Comparison of ENCODE assay signal across 11 cellular contexts in the genomic region with DNA sequence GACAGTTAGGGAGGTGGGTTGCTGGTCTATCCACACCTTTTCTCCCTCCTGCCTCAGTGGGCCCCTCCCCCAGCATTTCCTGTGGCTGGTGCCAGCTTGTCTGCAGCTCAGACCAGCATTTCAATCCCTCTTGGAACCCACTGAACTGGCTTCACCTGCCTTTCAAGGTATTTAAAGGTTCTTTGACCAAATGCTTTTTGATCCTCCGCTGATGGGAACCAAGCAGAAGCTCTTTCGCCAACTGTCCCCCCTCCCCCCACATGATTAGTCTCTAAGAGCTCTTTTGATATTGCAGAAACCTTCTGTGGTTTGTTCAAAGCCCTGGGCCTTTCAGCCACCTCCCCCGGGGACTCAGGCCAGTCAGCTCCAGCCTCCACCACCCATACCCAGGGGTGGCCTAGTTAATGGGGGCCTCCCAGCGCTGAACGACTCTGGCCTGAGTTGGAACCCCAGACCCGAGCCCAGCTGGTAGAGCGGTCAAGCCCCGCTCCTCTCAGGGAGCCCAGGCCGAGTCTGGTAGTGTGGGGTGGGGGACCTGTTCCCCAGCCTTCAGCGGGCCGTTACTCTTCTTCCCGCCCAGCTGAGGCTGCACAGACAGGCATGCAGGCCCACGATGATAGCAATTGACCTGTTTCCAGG. TPM values are rescaled to one million over a fixed set of nuclear protein-coding genes. Genes with fewer than 3 reads are reported as not detected.
DNase-seq lines count a peak whose midpoint lies in the region; ATAC-seq and TF ChIP-seq lines count a peak whose summit lies in the region.
"Had no signal": no experiment of that assay in that cellular context is flagged by ENCODE, and none has a peak within 500 bp of the region (broad histone marks: within the 10 kb centered on the region; RNA-seq: fewer than 3 reads in every experiment).

No MANE protein-coding gene starts in this region.

- no peak overlapping the region for H3K56ac ChIP-seq in IMR-90 (ENCODE audit: extremely low read depth, insufficient read depth, low read length)

- H2AK9ac ChIP-seq in IMR-90 (replicated peaks; ENCODE audit: low read depth, low read length, poor library complexity): no peak overlapping the region

- H3K36me3 Mint-ChIP-seq in CD8-positive, alpha-beta T cell: no peaks in the 10 kb centered on the region
- no peaks in the 10 kb centered on the region for H3K36me3 Mint-ChIP-seq in endodermal cell (ENCODE audit: low read depth)

- peaks cover 18% of the 10 kb centered on the region for H3K4me1 Mint-ChIP-seq in CD8-positive, alpha-beta T cell (ENCODE audit: low read depth)
- H3K4me1 Mint-ChIP-seq in endodermal cell: peaks cover 11% of the 10 kb centered on the region

- peaks cover 18% of the 10 kb centered on the region for H3K4me1 ChIP-seq in CD8-positive, alpha-beta T cell (ENCODE audit: insufficient read depth, low read length)
- H3K4me1 ChIP-seq in IMR-90 (ENCODE audit: control insufficient read depth, insufficient read depth, low read length) (peaks cover 2% of the 10 kb centered on the region; the same call in 1 of the 2 replicates), endodermal cell (ENCODE audit: control insufficient read depth, insufficient read depth, low read length) (peaks cover 4% of the 10 kb centered on the region), gastrocnemius medialis (peaks cover 8 to 10% of the 10 kb centered on the region in 2 donors)

- POLR2A ChIA-PET in CD8-positive, alpha-beta T cell (lab: Charles Lee): no interaction called here
- POLR2A ChIA-PET in IMR-90 (lab: Charles Lee; ENCODE audit: unreplicated experiment): no interaction called here

- no peak overlapping the region for H3K14ac ChIP-seq in IMR-90 (replicated peaks; ENCODE audit: low read depth, low read length)

- no peak overlapping the region for H4K5ac ChIP-seq in IMR-90 (ENCODE audit: low read depth, low read length)

- no peak for ATAC-seq in CD8-positive, alpha-beta T cell
- ATAC-seq in IMR-90 (ENCODE audit: low read depth) (no peak; the same call in 1 of the 2 replicates), gastrocnemius medialis (no peak), HG03442 (IDR thresholded peaks at IDR 0.05; ENCODE audit: unreplicated experiment) (no peak), GM21717 (IDR thresholded peaks at IDR 0.05; ENCODE audit: unreplicated experiment) (no peak), GM21528 (IDR thresholded peaks at IDR 0.05; ENCODE audit: low FRiP score, unreplicated experiment) (no peak)

- no peak overlapping the region for H2BK5ac ChIP-seq in IMR-90 (ENCODE audit: low read depth, low read length, poor library complexity, severe bottlenecking)

- H2BK120ac ChIP-seq in IMR-90 (ENCODE audit: low read depth, low read length): no peak overlapping the region

- H3K4me3 Mint-ChIP-seq in CD8-positive, alpha-beta T cell: peak overlapping the region; percentile 18
- H3K4me3 Mint-ChIP-seq in endodermal cell: peak overlapping the region; percentile 58

- no peaks in the 10 kb centered on the region for H3K79me1 ChIP-seq in IMR-90 (ENCODE audit: low read depth in 1 of 2, low read length in 2 of 2)

- TF ChIP-seq POLR2A in IMR-90 (IDR thresholded peaks at IDR 0.05; ENCODE audit: low read depth, low read length): no peak
- no peak for TF ChIP-seq POLR2A in gastrocnemius medialis (IDR thresholded peaks at IDR 0.05)

- intact Hi-C loops in CD8-positive, alpha-beta T cell (cut with DNase I, micrococcal nuclease): loop anchor here (5.0 to 10.0 kb wide), 3 partner anchors 205 to 252 kb away; a partner anchor contains a TSS
- intact Hi-C loops in IMR-90 (cut with micrococcal nuclease): loop anchor here (10.0 kb wide), 1 partner anchor 148 kb away; no protein-coding TSS in a partner anchor
- intact Hi-C loops in gastrocnemius medialis (cut with DNase I; ENCODE audit: low total_unique reads): no loop called here

- no peak for TF ChIP-seq RAD21 in IMR-90 (IDR thresholded peaks at IDR 0.05; ENCODE audit: low read length)

- no peak overlapping the region for H4K91ac ChIP-seq in IMR-90 (ENCODE audit: insufficient read depth, low read depth, low read length)

- H3K36me3 ChIP-seq in CD8-positive, alpha-beta T cell (ENCODE audit: insufficient read depth, low read length): no peaks in the 10 kb centered on the region
- no peaks in the 10 kb centered on the region for H3K36me3 ChIP-seq in IMR-90 (ENCODE audit: control insufficient read depth, insufficient read depth, low read length)
- H3K36me3 ChIP-seq in endodermal cell (ENCODE audit: control insufficient read depth, insufficient read depth, low read length): no peaks in the 10 kb centered on the region
- H3K36me3 ChIP-seq in gastrocnemius medialis: no peaks in the 10 kb centered on the region

- H3K18ac ChIP-seq in IMR-90 (ENCODE audit: low read depth, low read length): no peak overlapping the region

- H3K9me3 Mint-ChIP-seq in CD8-positive, alpha-beta T cell: no peaks in the 10 kb centered on the region
- no peaks in the 10 kb centered on the region for H3K9me3 Mint-ChIP-seq in endodermal cell

- H3K4ac ChIP-seq in IMR-90 (ENCODE audit: low read depth, low read length): no peak overlapping the region

- H2AK5ac ChIP-seq in IMR-90 (ENCODE audit: low read depth, low read length): no peak overlapping the region

- H3K27ac Mint-ChIP-seq in CD8-positive, alpha-beta T cell: no peak overlapping the region
- H3K27ac Mint-ChIP-seq in endodermal cell: no peak overlapping the region

- no peak overlapping the region for H3K4me2 ChIP-seq in IMR-90 (ENCODE audit: low read depth, low read length)

- H3K4me3 ChIP-seq in CD8-positive, alpha-beta T cell (ENCODE audit: low read depth, low read length): no peak overlapping the region
- no peak overlapping the region for H3K4me3 ChIP-seq in IMR-90 (ENCODE audit: insufficient read depth, low read depth, low read length)
- H3K4me3 ChIP-seq in endodermal cell (ENCODE audit: low read length): peak overlapping the region; percentile 75
- peak overlapping the region in 3 of 4 donors; percentile 50 to 65 (median 59) for H3K4me3 ChIP-seq in gastrocnemius medialis

- in situ Hi-C loops in IMR-90 (cut with MboI; ENCODE audit: low sequenced_read_pairs) (loop anchor here (5.0 kb wide), 1 partner anchor 40 kb away; no protein-coding TSS in a partner anchor), gastrocnemius medialis (cut with MboI; ENCODE audit: low sequenced_read_pairs in 4 of 4) (no loop called here)

- no peak for DNase-seq in CD8-positive, alpha-beta T cell
- DNase-seq in IMR-90 (no peak), endodermal cell (no peak), gastrocnemius medialis (no peak)
- no peak for DNase-seq in activated CD4-positive, CD25-positive, alpha-beta regulatory T cell (lab: John Stamatoyannopoulos, UW)
- DNase-seq: NCI-H2081 treated with DMSO at 0.1 percent for 48 hours had no signal

- H3K9me3 ChIP-seq in CD8-positive, alpha-beta T cell (ENCODE audit: low read length): no peaks in the 10 kb centered on the region
- H3K9me3 ChIP-seq in IMR-90 (ENCODE audit: control insufficient read depth, insufficient read depth, low read length) (no peaks in the 10 kb centered on the region), endodermal cell (ENCODE audit: control insufficient read depth, low read length) (no peaks in the 10 kb centered on the region), gastrocnemius medialis (no peaks in the 10 kb centered on the region)

- H3K9me1 ChIP-seq in IMR-90 (ENCODE audit: insufficient read depth, low read length): peaks cover 1% of the 10 kb centered on the region; the same call in 1 of the 2 replicates

- H3K27ac ChIP-seq in CD8-positive, alpha-beta T cell (ENCODE audit: low read depth, low read length): no peak overlapping the region
- no peak overlapping the region for H3K27ac ChIP-seq in IMR-90 (ENCODE audit: insufficient read depth, low read length)
- no peak overlapping the region for H3K27ac ChIP-seq in endodermal cell (ENCODE audit: low read depth, low read length)
- H3K27ac ChIP-seq in gastrocnemius medialis: peak overlapping the region in 3 of 4 donors; percentile 57 to 76 (median 75)
- H3K27ac ChIP-seq: foreskin keratinocyte, HL-60 had no signal

- dilution Hi-C loops in IMR-90 (cut with HindIII; ENCODE audit: low sequenced_read_pairs, unreplicated experiment): no loop called here

- no peaks in the 10 kb centered on the region for H3K27me3 ChIP-seq in CD8-positive, alpha-beta T cell (ENCODE audit: insufficient read depth, low read length)
- H3K27me3 ChIP-seq in IMR-90 (ENCODE audit: control insufficient read depth, insufficient read depth, low read length) (peaks cover 74% of the 10 kb centered on the region), endodermal cell (ENCODE audit: control insufficient read depth, insufficient read depth, low read length, poor library complexity, severe bottlenecking) (peaks cover 88% of the 10 kb centered on the region), gastrocnemius medialis (no peaks in the 10 kb centered on the region)

- 45% methylated on average over 5 of the region's 13 CpGs; no CpG with 5 or more reads in 1 of the 2 experiments for WGBS in IMR-90 (ENCODE audit: extremely low coverage in 2 of 2, insufficient read length in 1 of 2), 2 experiments
- WGBS in endodermal cell (ENCODE audit: insufficient coverage in 1 of 2, insufficient read length in 1 of 2), 2 experiments: 49 to 59% methylated on average over 7 to 13 of the region's 13 CpGs

- H2BK20ac ChIP-seq in IMR-90 (ENCODE audit: low read depth, low read length): no peak overlapping the region

- CTCF ChIA-PET in CD8-positive, alpha-beta T cell (lab: Charles Lee): interaction anchor here (0.8 to 1.6 kb wide), 3 partner anchors 12 to 55 kb away, joined by 3 to 4 read pairs (median 4); no protein-coding TSS in a partner anchor
- CTCF ChIA-PET in IMR-90 (lab: Yijun Ruan, JAX): no interaction called here

- no peak for TF ChIP-seq CTCF in CD8-positive, alpha-beta T cell (IDR thresholded peaks at IDR 0.05)
- TF ChIP-seq CTCF in IMR-90 (conservative IDR thresholded peaks at IDR 0.05; ENCODE audit: low read depth, low read length) (no peak), endodermal cell (conservative IDR thresholded peaks at IDR 0.05) (no peak), gastrocnemius medialis (IDR thresholded peaks at IDR 0.05 in 4 of 5, conservative IDR thresholded peaks at IDR 0.05 in 1 of 5) (no peak)

- peaks cover 31% of the 10 kb centered on the region for H3K27me3 Mint-ChIP-seq in CD8-positive, alpha-beta T cell (ENCODE audit: low read depth)
- H3K27me3 Mint-ChIP-seq in endodermal cell (ENCODE audit: insufficient read depth): peaks cover 86% of the 10 kb centered on the region

- H3K9ac ChIP-seq in IMR-90 (ENCODE audit: low read depth, low read length) (no peak overlapping the region), endodermal cell (ENCODE audit: extremely low read depth, low read length, poor library complexity, severe bottlenecking) (no peak overlapping the region)

- H4K8ac ChIP-seq in IMR-90 (ENCODE audit: low read depth in 2 of 2, low read length in 2 of 2): no peak overlapping the region

- 0 out of 2 replicates have a peak, but pooled peaks cover 7% of the 10 kb centered on the region for H4K20me1 ChIP-seq in IMR-90 (ENCODE audit: insufficient read depth, low read length)

- H2AFZ ChIP-seq in IMR-90 (replicated peaks; ENCODE audit: low read length, poor library complexity): peak overlapping the region; percentile 78

- H2BK15ac ChIP-seq in IMR-90 (ENCODE audit: low read depth, low read length): no peak overlapping the region

- no peak overlapping the region for H3K23ac ChIP-seq in IMR-90 (ENCODE audit: low read depth, low read length)

- BruUV-seq in IMR-90 (replicated peaks; lab: Mats Ljungman, UMichigan): no TSS peak

RNA-seq across cellular contexts. Expression of a gene that starts 6.0 kb away (rescaled TPM):
- not detected for total RNA-seq in CD8-positive, alpha-beta T cell
- total RNA-seq in IMR-90 (2012; rRNA removed): under 0.01 TPM in 1 of 2 replicates, not detected in the other
- 0.19 and 0.26 TPM in 2 replicates for polyA plus RNA-seq in IMR-90 (2012; rRNA removed)
- 0.10 and 0.29 TPM in 2 replicates for polyA plus RNA-seq in IMR-90 (2012; cell fraction: cytosol; rRNA removed)
- polyA plus RNA-seq in IMR-90 (2012; cell fraction: nucleus; rRNA removed; ENCODE audit: low replicate concordance): 0.53 and 0.90 TPM in 2 replicates
- total RNA-seq in endodermal cell: 1 to 10 TPM; 2.0 to 3.4 TPM
- polyA plus RNA-seq in endodermal cell (2013, experiment 1 of 2): 4.0 TPM
- polyA plus RNA-seq in endodermal cell (2013, experiment 2 of 2): 3.2 TPM
- 1 to 10 TPM in 2 of 4 donors, under 1 TPM in 2; 0.68 to 4.9 (median 1.4) TPM for total RNA-seq in gastrocnemius medialis

Comparison
In these comparisons a context has a peak if more than half of its experiments do, and no peak if none do; other contexts are left out.
1. H3K27ac ChIP-seq: peak in gastrocnemius medialis (3 of 4); none in CD8-positive, alpha-beta T cell (single experiment), IMR-90 (single experiment) and endodermal cell (single experiment).
2. H3K4me3 ChIP-seq: peak in endodermal cell (single experiment) and gastrocnemius medialis (3 of 4); none in CD8-positive, alpha-beta T cell (single experiment) and IMR-90 (single experiment).